ENCODE assay signal across 8 cellular contexts in the genomic region with DNA sequence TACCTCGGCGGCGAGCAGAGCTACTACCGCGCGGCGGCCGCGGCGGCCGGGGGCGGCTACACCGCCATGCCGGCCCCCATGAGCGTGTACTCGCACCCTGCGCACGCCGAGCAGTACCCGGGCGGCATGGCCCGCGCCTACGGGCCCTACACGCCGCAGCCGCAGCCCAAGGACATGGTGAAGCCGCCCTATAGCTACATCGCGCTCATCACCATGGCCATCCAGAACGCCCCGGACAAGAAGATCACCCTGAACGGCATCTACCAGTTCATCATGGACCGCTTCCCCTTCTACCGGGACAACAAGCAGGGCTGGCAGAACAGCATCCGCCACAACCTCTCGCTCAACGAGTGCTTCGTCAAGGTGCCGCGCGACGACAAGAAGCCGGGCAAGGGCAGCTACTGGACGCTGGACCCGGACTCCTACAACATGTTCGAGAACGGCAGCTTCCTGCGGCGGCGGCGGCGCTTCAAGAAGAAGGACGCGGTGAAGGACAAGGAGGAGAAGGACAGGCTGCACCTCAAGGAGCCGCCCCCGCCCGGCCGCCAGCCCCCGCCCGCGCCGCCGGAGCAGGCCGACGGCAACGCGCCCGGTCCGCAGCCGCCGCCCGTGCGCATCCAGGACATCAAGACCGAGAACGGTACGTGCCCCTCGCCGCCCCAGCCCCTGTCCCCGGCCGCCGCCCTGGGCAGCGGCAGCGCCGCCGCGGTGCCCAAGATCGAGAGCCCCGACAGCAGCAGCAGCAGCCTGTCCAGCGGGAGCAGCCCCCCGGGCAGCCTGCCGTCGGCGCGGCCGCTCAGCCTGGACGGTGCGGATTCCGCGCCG. TPM values are rescaled to one million over a fixed set of nuclear protein-coding genes. Genes with fewer than 3 reads are reported as not detected.
DNase-seq lines count a peak whose midpoint lies in the region; ATAC-seq and TF ChIP-seq lines count a peak whose summit lies in the region.

No MANE protein-coding gene starts in this region.

- in situ Hi-C loops in astrocyte of the spinal cord (cut with HindIII; ENCODE audit: low sequenced_read_pairs) = no loop called here

- H3K4me1 ChIP-seq in ACC112 (ENCODE audit: control insufficient read depth, insufficient read depth, low read length, unreplicated experiment) = peaks cover 12% of the 10 kb centered on the region
- peaks cover 12 to 67% of the 10 kb centered on the region in 2 donors for H3K4me1 ChIP-seq in left lung
- peaks cover 0 to 54% (median 3%) of the 10 kb centered on the region in 4 donors for H3K4me1 ChIP-seq in tibial nerve

- no peaks in the 10 kb centered on the region for H3K36me3 ChIP-seq in ACC112 (ENCODE audit: insufficient read depth, low read length)
- H3K36me3 ChIP-seq in left lung = no peaks in the 10 kb centered on the region
- H3K36me3 ChIP-seq in tibial nerve = peaks cover 0 to 6% (median 0%) of the 10 kb centered on the region in 3 donors

- ATAC-seq in GM18868 (IDR thresholded peaks at IDR 0.05; ENCODE audit: unreplicated experiment) (peak; percentile 15), left lung (peak; percentile 2), HG03108 (IDR thresholded peaks at IDR 0.05; ENCODE audit: unreplicated experiment) (no peak)

- H3K27ac ChIP-seq in ACC112 (ENCODE audit: low read depth, low read length) = peak overlapping the region; percentile 27
- H3K27ac ChIP-seq in left lung = no peak overlapping the region
- H3K27ac ChIP-seq in tibial nerve = peak overlapping the region; percentile 54 to 90 (median 79)

- 0 to 4% methylated on average over 10 to 52 of the region's 101 CpGs for WGBS in tibial nerve, 2 donors

- H3K4me3 ChIP-seq in ACC112 (ENCODE audit: low read depth, low read length) (peak overlapping the region; percentile 92), astrocyte of the spinal cord (ENCODE audit: low read depth, low read length) (peak overlapping the region; percentile 57), left lung (peak overlapping the region; percentile 27 to 59), tibial nerve (peak overlapping the region; percentile 46 to 81 (median 54))

- H3K27me3 ChIP-seq in ACC112 (ENCODE audit: insufficient read depth, low read length) (peaks cover 31% of the 10 kb centered on the region), left lung (peaks cover 84 to 100% of the 10 kb centered on the region in 2 donors), tibial nerve (peaks cover 0 to 81% of the 10 kb centered on the region in 2 donors)

- no peak for TF ChIP-seq POLR2A in tibial nerve (IDR thresholded peaks at IDR 0.05)

- intact Hi-C loops in left lung (cut with DNase I) = no loop called here

- TF ChIP-seq CTCF in astrocyte of the spinal cord (IDR thresholded peaks at IDR 0.05; ENCODE audit: low read depth, low read length) (no peak), left lung (IDR thresholded peaks at IDR 0.05) (no peak), tibial nerve (IDR thresholded peaks at IDR 0.05) (no peak)

- H2AFZ ChIP-seq in ACC112 (ENCODE audit: low read length, unreplicated experiment) = peak overlapping the region; percentile 56

- peaks cover 14% of the 10 kb centered on the region for H3K79me2 ChIP-seq in ACC112 (ENCODE audit: control insufficient read depth, insufficient read depth, low read length, unreplicated experiment)

- DNase-seq in LHCN-M2 (ENCODE audit: low read depth) (peak; percentile 37), astrocyte of the spinal cord (ENCODE audit: low read depth, low spot score) (no peak), left lung (peak in 1 of 2 donors; percentile 86), tibial nerve (ENCODE audit: low spot score in 2 of 2) (peak in 1 of 2 donors; percentile 6), T-helper 9 cell (no peak)

- TF ChIP-seq EP300 in tibial nerve (IDR thresholded peaks at IDR 0.05) = peak in 1 of 2 donors; percentile 42

- H3K9me3 ChIP-seq in left lung (no peaks in the 10 kb centered on the region), tibial nerve (no peaks in the 10 kb centered on the region)

RNA-seq across cellular contexts. Expression of a gene that starts 1.0 kb away (rescaled TPM):
- 1.8 and 2.1 TPM in 2 replicates for total RNA-seq in LHCN-M2 (2014; rRNA removed)
- 1.1 TPM for polyA plus RNA-seq in LHCN-M2 (2012)
- 1 to 10 TPM; 1.8 to 3.4 TPM for total RNA-seq in left lung
- 10 to 100 TPM; 36.0 to 53.7 (median 50.2) TPM for total RNA-seq in tibial nerve

Comparison
In these comparisons a context has a peak if more than half of its experiments do, and no peak if none do; other contexts are left out.
1. H3K27ac ChIP-seq: peak in ACC112 (single experiment) and tibial nerve (4 of 4); none in left lung (0 of 2).
2. RNA of a gene that starts 1.0 kb away (total RNA-seq): 36.0 to 53.7 TPM in tibial nerve; 1.8 to 3.4 TPM in left lung and 1.8 to 2.1 TPM in LHCN-M2; every median in the first group is over 4 times any median in the second.
3. Peak in every context shown above with its lines, with median percentiles within 50 percentile points of each other: H3K4me3 ChIP-seq.